20 cellular contexts compared by ENCODE assay signal in the genomic region with DNA sequence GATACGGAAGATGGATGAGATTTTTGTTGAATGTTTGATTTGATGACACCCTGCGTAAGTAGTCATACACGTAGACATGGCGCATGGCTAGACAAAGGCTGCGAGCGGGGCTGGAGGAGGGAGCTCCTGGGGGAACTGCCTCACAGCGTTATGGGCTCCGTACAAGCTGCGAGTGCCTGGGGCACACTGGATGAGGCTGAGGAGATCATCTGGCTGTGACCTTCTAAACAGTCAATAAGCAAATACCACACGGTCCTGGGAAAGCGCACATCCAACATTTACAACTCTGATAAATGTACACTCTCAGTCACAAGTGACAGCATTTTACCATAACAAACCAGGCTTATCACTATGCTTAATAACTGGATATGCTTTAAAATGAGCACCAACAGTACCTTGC. TPM values are rescaled to one million over a fixed set of nuclear protein-coding genes. Genes with fewer than 3 reads are reported as not detected.
DNase-seq lines count a peak whose midpoint lies in the region; ATAC-seq and TF ChIP-seq lines count a peak whose summit lies in the region.
"Had no signal": no experiment of that assay in that cellular context is flagged by ENCODE, and none has a peak within 500 bp of the region (broad histone marks: within the 10 kb centered on the region; RNA-seq: fewer than 3 reads in every experiment).

No MANE protein-coding gene starts in this region.

- H3K27ac ChIP-seq in hepatocyte (peak overlapping the region; percentile 46), liver (ENCODE audit: low read depth in 1 of 2, low read length in 2 of 2) (no peak overlapping the region)
- H3K27ac ChIP-seq: BLaER1 treated with 17β-estradiol and CSF1 and Interleukin-3, amounts not matched to agents 10 nM and 100 nM had no signal

- no peak for DNase-seq in WTC11 (ENCODE audit: low spot score)
- DNase-seq in hepatocyte (ENCODE audit: low spot score): no peak
- no peak for DNase-seq in AG20443 (ENCODE audit: low spot score)
- DNase-seq in H7: no peak
- DNase-seq: AML-193; BE2C; CD4-positive, alpha-beta T cell; CD8-positive, alpha-beta memory T cell; DMS 273 treated with DMSO at 0.1 percent for 48 hours; DMS79; EL; GDM1; GOT3; HCEC 1CT had no signal

- H4K20me1 ChIP-seq in hepatocyte (ENCODE audit: insufficient read depth, poor library complexity, severe bottlenecking): no peaks in the 10 kb centered on the region
- H4K20me1 ChIP-seq: BLaER1 treated with 17β-estradiol and CSF1 and Interleukin-3, amounts not matched to agents 10 nM and 100 nM had no signal

- no peaks in the 10 kb centered on the region for H3K9me3 Mint-ChIP-seq in WTC11
- H3K9me3 Mint-ChIP-seq: CD14-positive monocyte; CD4-positive, alpha-beta T cell; CD8-positive, alpha-beta memory T cell had no signal

- H3K4me1 ChIP-seq in hepatocyte (ENCODE audit: insufficient read depth): peaks cover 5% of the 10 kb centered on the region
- H3K4me1 ChIP-seq in liver (ENCODE audit: control insufficient read depth in 4 of 4, insufficient read depth in 4 of 4, low read length in 3 of 4): peaks cover 0 to 32% (median 28%) of the 10 kb centered on the region in 4 donors
- H3K4me1 ChIP-seq: BE2C had no signal

- H2AFZ ChIP-seq in hepatocyte: no peak overlapping the region

- H3K79me2 ChIP-seq in hepatocyte: no peaks in the 10 kb centered on the region

- no peaks in the 10 kb centered on the region for H3K27me3 ChIP-seq in hepatocyte
- no peaks in the 10 kb centered on the region for H3K27me3 ChIP-seq in liver (ENCODE audit: control insufficient read depth in 4 of 4, insufficient read depth in 4 of 4, low read length in 3 of 4)
- no peaks in the 10 kb centered on the region for H3K27me3 ChIP-seq in H7 (ENCODE audit: control insufficient read depth, insufficient read depth, low read length)
- H3K27me3 ChIP-seq: BE2C; BLaER1 treated with 17β-estradiol and CSF1 and Interleukin-3, amounts not matched to agents 10 nM and 100 nM had no signal

- ATAC-seq in WTC11: no peak
- no peak for ATAC-seq in GM21367 (IDR thresholded peaks at IDR 0.05; ENCODE audit: unreplicated experiment)
- ATAC-seq: GM12878 had no signal

- H3K4me3 Mint-ChIP-seq in WTC11: no peak overlapping the region
- H3K4me3 Mint-ChIP-seq: CD14-positive monocyte; CD4-positive, alpha-beta T cell; CD8-positive, alpha-beta memory T cell had no signal

- no peaks in the 10 kb centered on the region for H3K27me3 Mint-ChIP-seq in WTC11 (ENCODE audit: low read depth)
- H3K27me3 Mint-ChIP-seq: CD4-positive, alpha-beta T cell had no signal

- peak overlapping the region; percentile 43 for H3K4me2 ChIP-seq in hepatocyte
- H3K4me2 ChIP-seq: BLaER1 treated with 17β-estradiol and CSF1 and Interleukin-3, amounts not matched to agents 10 nM and 100 nM had no signal

- 76% methylated on average over 11 of the region's 11 CpGs for WGBS in hepatocyte (ENCODE audit: low lambda C conversion rate, missing lambda C conversion rate)
- WGBS in liver: 55% methylated on average over 11 of the region's 11 CpGs

- H3K36me3 ChIP-seq in hepatocyte (replicated peaks; ENCODE audit: insufficient read depth, low read depth): no peaks in the 10 kb centered on the region
- H3K36me3 ChIP-seq in liver (ENCODE audit: control insufficient read depth in 4 of 4, insufficient read depth in 3 of 4, low read depth in 1 of 4, low read length in 3 of 4): no peaks in the 10 kb centered on the region
- no peaks in the 10 kb centered on the region; the same call in 1 of the 2 replicates for H3K36me3 ChIP-seq in H7 (replicated peaks; ENCODE audit: control insufficient read depth, insufficient read depth, low read length)
- H3K36me3 ChIP-seq: BE2C had no signal

- H3K4me3 ChIP-seq in hepatocyte (no peak overlapping the region), liver (ENCODE audit: low read depth in 1 of 3, low read length in 3 of 3) (peak overlapping the region in 1 of 3 donors; percentile 7), H7 (ENCODE audit: insufficient read depth, low read depth, low read length) (no peak overlapping the region)
- H3K4me3 ChIP-seq: BLaER1 treated with 17β-estradiol and CSF1 and Interleukin-3, amounts not matched to agents 10 nM and 100 nM; GM12878 had no signal

- no peaks in the 10 kb centered on the region for H3K9me2 ChIP-seq in hepatocyte (replicated peaks; ENCODE audit: insufficient read depth)

- TF ChIP-seq CTCF in WTC11 (IDR thresholded peaks at IDR 0.05) (no peak), hepatocyte (IDR thresholded peaks at IDR 0.05; ENCODE audit: poor library complexity) (no peak), liver (IDR thresholded peaks at IDR 0.05; ENCODE audit: low read depth, low read length, missing input control) (no peak)

- CTCF ChIA-PET in WTC11 (lab: Charles Lee): no interaction called here

- no peak for TF ChIP-seq RAD21 in liver (IDR thresholded peaks at IDR 0.05)

- H3K9me3 ChIP-seq in hepatocyte (ENCODE audit: low read depth): no peaks in the 10 kb centered on the region
- H3K9me3 ChIP-seq in liver (ENCODE audit: control insufficient read depth in 4 of 4, low read length in 3 of 4): no peaks in the 10 kb centered on the region
- H3K9me3 ChIP-seq: BE2C; BLaER1 treated with 17β-estradiol and CSF1 and Interleukin-3, amounts not matched to agents 10 nM and 100 nM had no signal

- peaks cover 15% of the 10 kb centered on the region for H3K36me3 Mint-ChIP-seq in WTC11

- H3K27ac Mint-ChIP-seq in WTC11: no peak overlapping the region
- H3K27ac Mint-ChIP-seq: CD14-positive monocyte; CD4-positive, alpha-beta T cell; CD8-positive, alpha-beta memory T cell had no signal

- peaks cover 11% of the 10 kb centered on the region for H3K4me1 Mint-ChIP-seq in WTC11
- H3K4me1 Mint-ChIP-seq: CD14-positive monocyte; CD8-positive, alpha-beta memory T cell had no signal

- no peak overlapping the region for H3K9ac ChIP-seq in liver (ENCODE audit: low read depth in 1 of 2, low read length in 2 of 2)
- H3K9ac ChIP-seq: BLaER1 treated with 17β-estradiol and CSF1 and Interleukin-3, amounts not matched to agents 10 nM and 100 nM had no signal

- POLR2A ChIA-PET in WTC11 (lab: Charles Lee): no interaction called here

TF ChIP-seq in WTC11, 78 proteins besides CTCF, POLR2A, EP300 and RAD21 (continues in another document):
- TF ChIP-seq ATF1 (CRISPR knock-in tag; IDR thresholded peaks at IDR 0.05) (no peak), AR (CRISPR knock-in tag; IDR thresholded peaks at IDR 0.05) (no peak)

TF ChIP-seq in liver, 16 proteins besides CTCF, POLR2A, EP300 and RAD21:
- peak in 1 of 2 donors; percentile 30 for TF ChIP-seq HNF4A (conservative IDR thresholded peaks at IDR 0.05)
- TF ChIP-seq ATF3 (IDR thresholded peaks at IDR 0.05): no peak
- TF ChIP-seq YY1 (IDR thresholded peaks at IDR 0.05): no peak
- TF ChIP-seq HNF4G (IDR thresholded peaks at IDR 0.05): no peak
- TF ChIP-seq SP1 (IDR thresholded peaks at IDR 0.05): peak; percentile 24
- peak; percentile 68 for TF ChIP-seq FOXA2 (IDR thresholded peaks at IDR 0.05)
- peak; percentile 10 for TF ChIP-seq TAF1 (conservative IDR thresholded peaks at IDR 0.05)
- no peak for TF ChIP-seq EGR1 (IDR thresholded peaks at IDR 0.05; ENCODE audit: low read depth in 2 of 2)

RNA-seq across cellular contexts. Expression of gene SMLR1, which starts 37.1 kb away (rescaled TPM):
- total RNA-seq in WTC11 (2021) (not detected in 3 replicates), hepatocyte (23.7 and 28.9 TPM in 2 replicates), liver (10 to 100 TPM; 38.4 to 65.2 TPM)
- polyA plus RNA-seq in hepatocyte (13.7 and 31.0 TPM in 2 replicates), liver (10 to 100 TPM; 20.8 to 40.8 TPM)
- not detected in 2 replicates for total RNA-seq in H7 (2014; rRNA removed; shearing (Covaris generic))
- total RNA-seq: CD4-positive, alpha-beta T cell; CD8-positive, alpha-beta memory T cell had no signal
- polyA plus RNA-seq: AG04450; CD14-positive monocyte; CD8-positive, alpha-beta memory T cell; GM12878 had no signal

Comparison
In these comparisons a context has a peak if more than half of its experiments do, and no peak if none do; other contexts are left out.
1. RNA of gene SMLR1, which starts 37.1 kb away (total RNA-seq): 38.4 to 65.2 TPM in liver and 23.7 to 28.9 TPM in hepatocyte; not detected in WTC11 and not detected in H7; every median in the first group is over 10 times any median in the second.